17 cellular contexts compared by ENCODE assay signal in genomic region chr9:72623156-72623555, GRCh38.
DNase-seq lines count a peak whose midpoint lies in the region; ATAC-seq, FAIRE-seq and TF ChIP-seq lines count a peak whose summit lies in the region.
"Had no signal": no experiment of that assay in that cellular context is flagged by ENCODE, and none has a peak within 500 bp of the region (broad histone marks: within the 10 kb centered on the region; RNA-seq: fewer than 3 reads in every experiment).

No MANE protein-coding gene starts in this region.

- WGBS in H1 (ENCODE audit: extremely low coverage in 1 of 2, insufficient coverage in 1 of 2, insufficient read length in 1 of 2, insufficient replicate concordance in 2 of 2, low coverage in 1 of 2, low lambda C conversion rate in 2 of 2, missing lambda C conversion rate in 1 of 2), 2 experiments = 83% methylated on average over 2 of the region's 2 CpGs; no CpG with 5 or more reads in 1 of the 2 experiments

- no peak overlapping the region for H3K4me2 ChIP-seq in H1 (ENCODE audit: insufficient read depth in 1 of 2, low read depth in 2 of 2, low read length in 2 of 2)
- H3K4me2 ChIP-seq: KMS-11 had no signal

- no peak for TF ChIP-seq EP300 in H1 (IDR thresholded peaks at IDR 0.05; ENCODE audit: borderline replicate concordance in 1 of 2, low read depth in 2 of 2, low read length in 2 of 2)

- no peak overlapping the region for H2AFZ ChIP-seq in H1 (ENCODE audit: low read length)

- TF ChIP-seq RAD21 in H1 (IDR thresholded peaks at IDR 0.05 in 1 of 2, conservative IDR thresholded peaks at IDR 0.05 in 1 of 2; ENCODE audit: low read depth in 2 of 2, low read length in 2 of 2) = no peak

- H2BK15ac ChIP-seq in H1 (ENCODE audit: low read length) = no peak overlapping the region

- no peaks in the 10 kb centered on the region for H3K36me3 ChIP-seq in H1 (ENCODE audit: control insufficient read depth in 2 of 4, insufficient read depth in 4 of 4, low read length in 3 of 4)
- no peaks in the 10 kb centered on the region for H3K36me3 ChIP-seq in left lung

- H4K20me1 ChIP-seq in H1 (replicated peaks in 1 of 2; ENCODE audit: control insufficient read depth in 1 of 2, insufficient read depth in 2 of 2, low read length in 2 of 2) = no peaks in the 10 kb centered on the region

- no peak overlapping the region for H3K23ac ChIP-seq in H1 (ENCODE audit: insufficient read length)

- H2AK5ac ChIP-seq in H1 (ENCODE audit: low read depth, low read length) = no peak overlapping the region

- H3K9me3 ChIP-seq in H1 (ENCODE audit: insufficient read depth in 2 of 2, low read depth in 1 of 2, low read length in 1 of 2) (no peaks in the 10 kb centered on the region), left lung (no peaks in the 10 kb centered on the region)

- no peak for ATAC-seq in left lung
- ATAC-seq: Right ventricle myocardium inferior had no signal

- H4K8ac ChIP-seq in H1 (ENCODE audit: extremely low read depth, insufficient read depth, low read length) = no peak overlapping the region

- H4K5ac ChIP-seq in H1 (ENCODE audit: insufficient read length, low read depth, low read length) = no peak overlapping the region

- no peak overlapping the region for H2BK5ac ChIP-seq in H1 (ENCODE audit: low read depth, low read length)

- no peak overlapping the region for H3K9ac ChIP-seq in H1 (replicated peaks in 1 of 4; ENCODE audit: extremely low read depth in 1 of 4, low read depth in 3 of 4, low read length in 3 of 4)
- H3K9ac ChIP-seq: KMS-11 had no signal

- H3K27ac ChIP-seq in RWPE1 (no peak overlapping the region), H1 (ENCODE audit: low read depth, low read length) (no peak overlapping the region), left lung (no peak overlapping the region)
- H3K27ac ChIP-seq: KMS-11 had no signal

- CTCF ChIA-PET in RWPE1 (lab: Yijun Ruan, JAX) = interaction anchor here (0.6 to 0.9 kb wide), 2 partner anchors 14 to 495 kb away, joined by 3 to 6 read pairs; no protein-coding TSS in a partner anchor
- CTCF ChIA-PET in H1 (lab: Charles Lee; ENCODE audit: partially characterized antibody) = interaction anchor here (0.6 to 1.4 kb wide), 5 partner anchors 31 to 343 kb away, joined by 3 to 6 read pairs (median 3); no protein-coding TSS in a partner anchor

- H3K4me1 ChIP-seq in H1 (replicated peaks in 1 of 4; ENCODE audit: control insufficient read depth in 3 of 4, insufficient read depth in 4 of 4, low read length in 3 of 4) = peaks cover 0 to 5% (median 4%) of the 10 kb centered on the region in 4 experiments; a peak in 2 of 7 replicates
- H3K4me1 ChIP-seq in left lung = no peaks in the 10 kb centered on the region

- no peak for TF ChIP-seq POLR2A in H1 (IDR thresholded peaks at IDR 0.05; ENCODE audit: control extremely low read depth in 1 of 2, low read depth in 2 of 2, low read length in 2 of 2)

- DNase-seq in AG08395 (ENCODE audit: low spot score) = peak; percentile 14
- peak; percentile 44 for DNase-seq in RWPE1 (ENCODE audit: low spot score)
- DNase-seq in H1 (ENCODE audit: low read depth in 1 of 2, low spot score in 2 of 2) = no peak
- peak; percentile 11 for DNase-seq in iris pigment epithelial cell (ENCODE audit: low read depth)
- DNase-seq in NCI-H2029 (lab: John Stamatoyannopoulos, UW) = no peak
- no peak for DNase-seq in left lung
- DNase-seq in activated CD8-positive, alpha-beta memory T cell treated with anti-CD3 and anti-CD28 coated beads, Interleukin-2, amount 50 U/mL, for 4 hours = no peak
- no peak for DNase-seq in COLO668 (lab: John Stamatoyannopoulos, UW; ENCODE audit: unreplicated experiment)
- DNase-seq: C1 segment of cervical spinal cord, DMS153, H7, NCI-H1048, NCI-H1436 treated with DMSO at 0.1 percent for 48 hours, NCI-H2081, NCI-H510A had no signal

- no peak for TF ChIP-seq CTCF in RWPE1 (conservative IDR thresholded peaks at IDR 0.05; ENCODE audit: low read depth)
- no peak for TF ChIP-seq CTCF in H1 (IDR thresholded peaks at IDR 0.05; ENCODE audit: control extremely low read depth in 1 of 3, insufficient read depth in 1 of 3, low read depth in 1 of 3, low read length in 3 of 3)
- TF ChIP-seq CTCF in left lung (IDR thresholded peaks at IDR 0.05) = no peak

- H4K91ac ChIP-seq in H1 (replicated peaks; ENCODE audit: insufficient read length, low read length) = no peak overlapping the region

- H3K27me3 ChIP-seq in H1 (replicated peaks in 1 of 4; ENCODE audit: control insufficient read depth in 3 of 4, extremely low read depth in 1 of 4, insufficient read depth in 3 of 4, low read length in 3 of 4) = no peaks in the 10 kb centered on the region
- no peaks in the 10 kb centered on the region for H3K27me3 ChIP-seq in left lung

- 0 out of 2 replicates have a peak overlapping the region, but pooled peaks have one; percentile 55 for H2BK20ac ChIP-seq in H1 (ENCODE audit: low read length)

- H3K4ac ChIP-seq in H1 (replicated peaks; ENCODE audit: insufficient read length, low read depth, low read length) = no peak overlapping the region

- no peak overlapping the region for H3K14ac ChIP-seq in H1 (ENCODE audit: insufficient read length)

- H2BK120ac ChIP-seq in H1 (replicated peaks; ENCODE audit: low read depth, low read length) = no peak overlapping the region

- no peaks in the 10 kb centered on the region for H3K79me2 ChIP-seq in H1 (ENCODE audit: control insufficient read depth in 1 of 2, insufficient read depth in 2 of 2, low read length in 2 of 2)

- no peak overlapping the region for H3K56ac ChIP-seq in H1 (replicated peaks; ENCODE audit: insufficient read length, low read depth, low read length)

- H3K23me2 ChIP-seq in H1 (ENCODE audit: low read depth, low read length) = no peaks in the 10 kb centered on the region

- POLR2A ChIA-PET in RWPE1 (lab: Yijun Ruan, JAX; ENCODE audit: low non-redundant PET) (no interaction called here), H1 (lab: Charles Lee; ENCODE audit: partially characterized antibody) (no interaction called here)

- H3K79me1 ChIP-seq in H1 (ENCODE audit: low read depth, low read length) = no peaks in the 10 kb centered on the region

- intact Hi-C loops in left lung (cut with DNase I) = no loop called here

- FAIRE-seq in H1 (lab: Jason Lieb, UNC) = no peak

- H3K4me3 ChIP-seq in H1 (ENCODE audit: extremely low read depth in 1 of 4, insufficient read depth in 2 of 4, low read depth in 3 of 4, low read length in 4 of 4) (no peak overlapping the region), left lung (no peak overlapping the region)

- H3K18ac ChIP-seq in H1 (ENCODE audit: extremely low read depth, low read length) = no peak overlapping the region

- no peak overlapping the region for H2BK12ac ChIP-seq in H1 (ENCODE audit: low read depth, low read length)

TF ChIP-seq in H1, 55 proteins besides CTCF, POLR2A, EP300 and RAD21:
- TF ChIP-seq MAFK (IDR thresholded peaks at IDR 0.05; ENCODE audit: low read depth, low read length) (no peak), HDAC2 (IDR thresholded peaks at IDR 0.05; ENCODE audit: borderline replicate concordance in 1 of 2, low read depth in 2 of 2, low read length in 2 of 2) (no peak), CBX8 (IDR thresholded peaks at IDR 0.05; ENCODE audit: borderline replicate concordance, low read depth, low read length) (no peak), KDM4A (IDR thresholded peaks at IDR 0.05; ENCODE audit: low read depth, low read length, severe bottlenecking) (no peak), EGR1 (IDR thresholded peaks at IDR 0.05; ENCODE audit: borderline replicate concordance, low read depth, low read length) (no peak), YY1 (IDR thresholded peaks at IDR 0.05; ENCODE audit: low read depth, low read length) (no peak), ASH2L (IDR thresholded peaks at IDR 0.05; ENCODE audit: low read length) (no peak), HDAC6 (IDR thresholded peaks at IDR 0.05; ENCODE audit: low read depth, low read length) (no peak), NRF1 (IDR thresholded peaks at IDR 0.05; ENCODE audit: low read depth, low read length) (no peak), RNF2 (IDR thresholded peaks at IDR 0.05; ENCODE audit: borderline replicate concordance, low read depth, low read length, missing control alignments, poor library complexity, severe bottlenecking) (no peak), NANOG (IDR thresholded peaks at IDR 0.05; ENCODE audit: insufficient read depth, low read depth, low read length, poor library complexity, severe bottlenecking) (no peak), ATF3 (IDR thresholded peaks at IDR 0.05; ENCODE audit: insufficient read depth, low read depth, low read length) (no peak), EZH2 (IDR thresholded peaks at IDR 0.05; ENCODE audit: low read depth, low read length, severe bottlenecking) (no peak), BACH1 (IDR thresholded peaks at IDR 0.05; ENCODE audit: low read length) (no peak), SIX5 (IDR thresholded peaks at IDR 0.05; ENCODE audit: low read depth, low read length) (no peak), GABPA (IDR thresholded peaks at IDR 0.05; ENCODE audit: borderline replicate concordance, insufficient read depth, low read length) (no peak)

Comparison
In these comparisons a context has a peak if more than half of its experiments do, and no peak if none do; other contexts are left out.
1. DNase-seq: peak in AG08395 (single experiment), RWPE1 (single experiment) and iris pigment epithelial cell (single experiment); none in H1 (0 of 2), NCI-H2029 (single experiment), left lung (0 of 2), activated CD8-positive, alpha-beta memory T cell treated with anti-CD3 and anti-CD28 coated beads, Interleukin-2, amount 50 U/mL, for 4 hours (single experiment) and COLO668 (single experiment).